In genomic region chr20:35147575-35148071, GRCh38 we compare ENCODE assay signal across 8 cellular contexts. TPM values are rescaled to one million over a fixed set of nuclear protein-coding genes. Genes with fewer than 3 reads are reported as not detected.
DNase-seq lines count a peak whose midpoint lies in the region; ATAC-seq, FAIRE-seq and TF ChIP-seq lines count a peak whose summit lies in the region.
"Not testable (repeated sequence)": the region's sequence is repeated elsewhere in the genome, so short reads cannot be mapped to it uniquely, and the experiment has no call there.

No MANE protein-coding gene starts in this region.

- not testable (repeated sequence) for TF ChIP-seq CTCF in kidney (IDR thresholded peaks at IDR 0.05; ENCODE audit: borderline replicate concordance, extremely low read depth, insufficient read depth); sigmoid colon (IDR thresholded peaks at IDR 0.05)

- H3K9ac ChIP-seq in kidney (ENCODE audit: low read length in 2 of 2), result peak overlapping the region; percentile 56 to 93

- CTCF ChIA-PET in activated CD4-positive, alpha-beta memory T cell treated with anti-CD3 and anti-CD28 coated beads for 36 hours (lab: Charles Lee), result interaction anchor here (0.5 to 4.0 kb wide), 8 partner anchors 51 to 273 kb away, joined by 3 to 41 read pairs (median 4); partner anchors contain the start of gene ACSS2

- not testable (repeated sequence) for H3K27me3 Mint-ChIP-seq in activated CD4-positive, alpha-beta memory T cell treated with anti-CD3 and anti-CD28 coated beads for 36 hours; dendritic cell treated with granulocyte-macrophage colony-stimulating factor and Interleukin-4, amounts not matched to agents 40 ng/mL and 50 ng/mL, for 4 days

- not testable (repeated sequence) for H3K9me3 ChIP-seq in kidney (ENCODE audit: control insufficient read depth in 1 of 2, low read length in 2 of 2); sigmoid colon

- H3K4me3 Mint-ChIP-seq in activated CD4-positive, alpha-beta memory T cell treated with anti-CD3 and anti-CD28 coated beads for 36 hours, result peak overlapping the region; percentile 93
- H3K4me3 Mint-ChIP-seq in dendritic cell treated with granulocyte-macrophage colony-stimulating factor and Interleukin-4, amounts not matched to agents 40 ng/mL and 50 ng/mL, for 4 days, result peak overlapping the region; percentile 84

- peaks cover 32% of the 10 kb centered on the region for H3K4me1 Mint-ChIP-seq in activated CD4-positive, alpha-beta memory T cell treated with anti-CD3 and anti-CD28 coated beads for 36 hours (ENCODE audit: low read depth)
- H3K4me1 Mint-ChIP-seq in dendritic cell treated with granulocyte-macrophage colony-stimulating factor and Interleukin-4, amounts not matched to agents 40 ng/mL and 50 ng/mL, for 4 days (ENCODE audit: low read depth), result peaks cover 46% of the 10 kb centered on the region

- peak overlapping the region; percentile 42 for H3K27ac ChIP-seq in ACC112 (ENCODE audit: low read depth, low read length)
- peak overlapping the region; percentile 57 to 93 for H3K27ac ChIP-seq in kidney (ENCODE audit: low read depth in 2 of 2, low read length in 2 of 2)
- peak overlapping the region; percentile 76 to 82 (median 79) for H3K27ac ChIP-seq in sigmoid colon

- H3K4me3 ChIP-seq in ACC112 (ENCODE audit: low read depth, low read length), result peak overlapping the region; percentile 86
- peak overlapping the region; percentile 96 to 99 for H3K4me3 ChIP-seq in kidney (ENCODE audit: low read length in 2 of 2)
- H3K4me3 ChIP-seq in sigmoid colon, result peak overlapping the region; percentile 60 to 75 (median 70)

- TF ChIP-seq POLR2A in sigmoid colon (IDR thresholded peaks at IDR 0.05), result not testable (repeated sequence)

- not testable (repeated sequence) for H3K9me3 Mint-ChIP-seq in activated CD4-positive, alpha-beta memory T cell treated with anti-CD3 and anti-CD28 coated beads for 36 hours; dendritic cell treated with granulocyte-macrophage colony-stimulating factor and Interleukin-4, amounts not matched to agents 40 ng/mL and 50 ng/mL, for 4 days

- not testable (repeated sequence) for TF ChIP-seq EP300 in sigmoid colon (IDR thresholded peaks at IDR 0.05)

- ATAC-seq in GM18870 (IDR thresholded peaks at IDR 0.05; ENCODE audit: unreplicated experiment) (peak; percentile 20), HG02943 (IDR thresholded peaks at IDR 0.05; ENCODE audit: low read depth, unreplicated experiment) (peak; percentile 31)

- not testable (repeated sequence) for H3K36me3 ChIP-seq in ACC112 (ENCODE audit: insufficient read depth, low read length)
- H3K36me3 ChIP-seq in kidney (ENCODE audit: control insufficient read depth in 1 of 2, insufficient read depth in 2 of 2, low read length in 2 of 2) (peaks cover 0 to 17% of the 10 kb centered on the region in 2 donors), sigmoid colon (peaks cover 0 to 14% (median 4%) of the 10 kb centered on the region in 4 donors)

- H3K36me3 Mint-ChIP-seq in activated CD4-positive, alpha-beta memory T cell treated with anti-CD3 and anti-CD28 coated beads for 36 hours, result not testable (repeated sequence)
- H3K36me3 Mint-ChIP-seq in dendritic cell treated with granulocyte-macrophage colony-stimulating factor and Interleukin-4, amounts not matched to agents 40 ng/mL and 50 ng/mL, for 4 days (ENCODE audit: low read depth), result peaks cover 30% of the 10 kb centered on the region

- POLR2A ChIA-PET in activated CD4-positive, alpha-beta memory T cell treated with anti-CD3 and anti-CD28 coated beads for 36 hours (lab: Charles Lee), result interaction anchor here (0.6 to 2.7 kb wide), 9 partner anchors 22 to 460 kb away, joined by 3 to 16 read pairs (median 3); partner anchors contain the start of genes CEP250, MMP24OS and TRPC4AP

- peak overlapping the region; percentile 63 for H2AFZ ChIP-seq in ACC112 (ENCODE audit: low read length, unreplicated experiment)

- H3K27me3 ChIP-seq in ACC112 (ENCODE audit: insufficient read depth, low read length); sigmoid colon: not testable (repeated sequence)

- not testable (repeated sequence) for FAIRE-seq in kidney (lab: Jason Lieb, UNC)

- peak overlapping the region; percentile 91 for H3K27ac Mint-ChIP-seq in activated CD4-positive, alpha-beta memory T cell treated with anti-CD3 and anti-CD28 coated beads for 36 hours
- H3K27ac Mint-ChIP-seq in dendritic cell treated with granulocyte-macrophage colony-stimulating factor and Interleukin-4, amounts not matched to agents 40 ng/mL and 50 ng/mL, for 4 days, result peak overlapping the region; percentile 96

- intact Hi-C loops in activated CD4-positive, alpha-beta memory T cell treated with anti-CD3 and anti-CD28 coated beads for 36 hours (cut with micrococcal nuclease), result loop anchor here (2.0 to 5.0 kb wide), 2 partner anchors 55 to 305 kb away; partner anchors contain the start of gene TRPC4AP
- intact Hi-C loops in dendritic cell treated with granulocyte-macrophage colony-stimulating factor and Interleukin-4, amounts not matched to agents 40 ng/mL and 50 ng/mL, for 4 days (cut with micrococcal nuclease), result loop anchor here (5.0 kb wide), 1 partner anchor 55 kb away; the partner anchor contains the start of gene TRPC4AP
- intact Hi-C loops in kidney (cut with DNase I), result not testable (repeated sequence)
- intact Hi-C loops in sigmoid colon (cut with DNase I), result loop anchor here (1.0 to 5.0 kb wide), 3 partner anchors 55 to 290 kb away; partner anchors contain the start of genes GDF5 and TRPC4AP

- H3K4me1 ChIP-seq in ACC112 (ENCODE audit: control insufficient read depth, insufficient read depth, low read length, unreplicated experiment), result not testable (repeated sequence)
- H3K4me1 ChIP-seq in kidney (ENCODE audit: control insufficient read depth in 1 of 2, insufficient read depth in 1 of 2, low read depth in 1 of 2, low read length in 2 of 2) (peaks cover 9 to 13% of the 10 kb centered on the region in 2 donors), sigmoid colon (peaks cover 0 to 29% (median 22%) of the 10 kb centered on the region in 4 donors)

- peak; percentile 45 for DNase-seq in NCI-H748 (lab: John Stamatoyannopoulos, UW; ENCODE audit: unreplicated experiment)
- peak; percentile 37 for DNase-seq in activated CD4-positive, alpha-beta memory T cell treated with anti-CD3 and anti-CD28 coated beads for 36 hours
- not testable (repeated sequence) for DNase-seq in kidney, sigmoid colon

- H3K79me2 ChIP-seq in ACC112 (ENCODE audit: control insufficient read depth, insufficient read depth, low read length, unreplicated experiment), result not testable (repeated sequence)

- WGBS in sigmoid colon, 2 donors, result 1 to 3% methylated on average over 19 of the region's 19 CpGs

RNA-seq across cellular contexts. Expression of gene EDEM2, which starts 0.5 kb away (rescaled TPM):
- total RNA-seq in activated CD4-positive, alpha-beta memory T cell treated with anti-CD3 and anti-CD28 coated beads for 36 hours, result 10 to 100 TPM; 17.3 to 19.9 TPM
- total RNA-seq in kidney (30.0 TPM), sigmoid colon (10 to 100 TPM in 1 of 4 donors, 1 to 10 TPM in 3; 8.4 to 14.3 (median 8.8) TPM)
- polyA plus RNA-seq in kidney (ENCODE audit: insufficient read depth, low read depth, low replicate concordance) (27.1 TPM), sigmoid colon (10 to 100 TPM; 10.8 to 24.9 (median 15.0) TPM)

RNA-seq across cellular contexts. Expression of gene PROCR, which starts 24.2 kb away (rescaled TPM):
- total RNA-seq in activated CD4-positive, alpha-beta memory T cell treated with anti-CD3 and anti-CD28 coated beads for 36 hours, result 1 to 10 TPM; 1.0 to 1.1 TPM
- total RNA-seq in kidney (24.5 TPM), sigmoid colon (10 to 100 TPM; 12.4 to 53.5 (median 33.8) TPM)
- polyA plus RNA-seq in kidney (ENCODE audit: insufficient read depth, low read depth, low replicate concordance) (20.7 TPM), sigmoid colon (10 to 100 TPM; 12.9 to 22.8 (median 17.6) TPM)

RNA-seq across cellular contexts. Expression of gene TRPC4AP, which starts 55.0 kb away (rescaled TPM):
- 10 to 100 TPM; 45.8 to 48.3 TPM for total RNA-seq in activated CD4-positive, alpha-beta memory T cell treated with anti-CD3 and anti-CD28 coated beads for 36 hours
- total RNA-seq in kidney (51.2 TPM), sigmoid colon (10 to 100 TPM; 41.8 to 61.8 (median 48.6) TPM)
- polyA plus RNA-seq in kidney (ENCODE audit: insufficient read depth, low read depth, low replicate concordance) (36.5 TPM), sigmoid colon (10 to 100 TPM; 24.0 to 45.3 (median 26.8) TPM)

Comparison
In these comparisons a context has a peak if more than half of its experiments do, and no peak if none do; other contexts are left out.
1. RNA of gene PROCR, which starts 24.2 kb away (total RNA-seq): 12.4 to 53.5 TPM in sigmoid colon and 24.5 TPM in kidney (single experiment); 1.0 to 1.1 TPM in activated CD4-positive, alpha-beta memory T cell treated with anti-CD3 and anti-CD28 coated beads for 36 hours; every median in the first group is over 4 times any median in the second.
2. Peak in every context shown above with its lines, with median percentiles within 50 percentile points of each other: H3K27ac ChIP-seq and H3K4me3 ChIP-seq.